8 cellular contexts compared by ENCODE assay signal in genomic region chr16:3878610-3879009, GRCh38. TPM values are rescaled to one million over a fixed set of nuclear protein-coding genes. Genes with fewer than 3 reads are reported as not detected.
A peak's percentile ranks its signal among the peaks of the same experiment; 100 is the strongest.
DNase-seq lines count a peak whose midpoint lies in the region; ATAC-seq and TF ChIP-seq lines count a peak whose summit lies in the region.

No MANE protein-coding gene starts in this region.

- peaks cover 62% of the 10 kb centered on the region for H3K79me2 ChIP-seq in HCT116 (ENCODE audit: insufficient read depth, low read length)

- H4K20me1 ChIP-seq in HCT116 (ENCODE audit: insufficient read depth), result peaks cover 21% of the 10 kb centered on the region; the same call in 1 of the 2 replicates

- no peak for TF ChIP-seq POLR2A in HCT116 (IDR thresholded peaks at IDR 0.05; ENCODE audit: borderline replicate concordance, extremely low read depth, insufficient read depth, insufficient read length)

- no peaks in the 10 kb centered on the region for H3K9me2 ChIP-seq in HCT116 (ENCODE audit: insufficient read depth)

- no peak for ATAC-seq in HCT116
- ATAC-seq in GM18868 (IDR thresholded peaks at IDR 0.05; ENCODE audit: unreplicated experiment), result no peak
- ATAC-seq in HG03045 (IDR thresholded peaks at IDR 0.05; ENCODE audit: unreplicated experiment), result no peak
- no peak for ATAC-seq in GM21515 (IDR thresholded peaks at IDR 0.05; ENCODE audit: unreplicated experiment)

- H3K27me3 ChIP-seq in HCT116 (ENCODE audit: insufficient read depth, low read length) (no peaks in the 10 kb centered on the region), SJSA1 (replicated peaks) (no peaks in the 10 kb centered on the region), skeletal muscle satellite cell (ENCODE audit: control insufficient read depth, insufficient read depth, low read length) (no peaks in the 10 kb centered on the region)

- H3K9ac ChIP-seq in HCT116 (ENCODE audit: low read length) (0 out of 2 replicates have a peak overlapping the region, but pooled peaks have one; percentile 68), skeletal muscle satellite cell (ENCODE audit: low read depth, low read length) (peak overlapping the region; percentile 78)

- no peak for TF ChIP-seq CTCF in HCT116 (IDR thresholded peaks at IDR 0.05 in 2 of 3, conservative IDR thresholded peaks at IDR 0.05 in 1 of 3; ENCODE audit: borderline replicate concordance in 1 of 3, insufficient read depth in 1 of 3, low read depth in 2 of 3, low read length in 2 of 3)
- no peak for TF ChIP-seq CTCF in fibroblast of the aortic adventitia (IDR thresholded peaks at IDR 0.05; ENCODE audit: insufficient read depth, low read length)

- H2AFZ ChIP-seq in HCT116 (ENCODE audit: low read depth, low read length, poor library complexity, severe bottlenecking), result no peak overlapping the region

- CTCF ChIA-PET in HCT116 (lab: Charles Lee), result no interaction called here

- H3K4me2 ChIP-seq in HCT116 (ENCODE audit: low read length) (peak overlapping the region; percentile 95), skeletal muscle satellite cell (ENCODE audit: low read length) (peak overlapping the region; percentile 98)

- no peaks in the 10 kb centered on the region for H3K9me3 ChIP-seq in HCT116 (ENCODE audit: control insufficient read depth in 1 of 2, insufficient read depth in 1 of 2, low read depth in 1 of 2, low read length in 2 of 2)
- H3K9me3 ChIP-seq in SJSA1 (replicated peaks), result peaks cover 7% of the 10 kb centered on the region; the same call in 1 of the 2 replicates
- H3K9me3 ChIP-seq in skeletal muscle satellite cell (replicated peaks; ENCODE audit: low read length), result no peaks in the 10 kb centered on the region

- DNase-seq in HCT116 (ENCODE audit: low read depth, low spot score) (no peak), SJSA1 (ENCODE audit: low read depth in 1 of 2, low spot score in 2 of 2) (no peak), fibroblast of the aortic adventitia (ENCODE audit: low read depth) (peak; percentile 53), NCI-H146 treated with DMSO at 0.1 percent for 48 hours (lab: John Stamatoyannopoulos, UW; ENCODE audit: unreplicated experiment) (no peak)

- RAD21 ChIA-PET in HCT116 (lab: Charles Lee; ENCODE audit: low non-redundant PET in 1 of 2, low total read pairs in 2 of 2, uncharacterized antibody in 2 of 2, unreplicated experiment in 2 of 2), result no interaction called here

- H3K36me3 ChIP-seq in HCT116 (ENCODE audit: control insufficient read depth in 1 of 2, insufficient read depth in 2 of 2, low read length in 2 of 2) (peaks cover 0 to 4% of the 10 kb centered on the region in 2 experiments; a peak in 1 of 4 replicates), SJSA1 (peaks cover 42% of the 10 kb centered on the region), skeletal muscle satellite cell (ENCODE audit: insufficient read depth, low read length) (peaks cover 3% of the 10 kb centered on the region)

- BruUV-seq in HCT116 (replicated peaks; lab: Mats Ljungman, UMichigan), result TSS peak; percentile 50

- H3K4me1 ChIP-seq in HCT116 (ENCODE audit: control insufficient read depth in 1 of 2, insufficient read depth in 2 of 2, low read length in 2 of 2) (peaks cover 10 to 22% of the 10 kb centered on the region in 2 experiments), SJSA1 (replicated peaks) (peaks cover 31% of the 10 kb centered on the region), skeletal muscle satellite cell (ENCODE audit: control insufficient read depth, insufficient read depth, low read length) (peaks cover 23% of the 10 kb centered on the region)

- intact Hi-C loops in HCT116 (cut with micrococcal nuclease), result no loop called here

- H3K4me3 ChIP-seq in HCT116 (replicated peaks in 1 of 2; ENCODE audit: low read depth in 1 of 2, low read length in 2 of 2) (peak overlapping the region; percentile 77 to 85), SJSA1 (peak overlapping the region; percentile 88), fibroblast of the aortic adventitia (ENCODE audit: low read depth, low read length) (peak overlapping the region; percentile 91), skeletal muscle satellite cell (ENCODE audit: low read length) (peak overlapping the region; percentile 92)

- H3K27ac ChIP-seq in HCT116 (ENCODE audit: low read depth, low read length), result no peak overlapping the region
- no peak overlapping the region for H3K27ac ChIP-seq in SJSA1

- no peak for TF ChIP-seq RAD21 in HCT116 (IDR thresholded peaks at IDR 0.05; ENCODE audit: low read depth)

- POLR2A ChIA-PET in HCT116 (lab: Charles Lee), result no interaction called here

TF ChIP-seq in HCT116, 20 proteins besides CTCF, POLR2A, EP300 and RAD21:
- no peak for TF ChIP-seq SRF (IDR thresholded peaks at IDR 0.05; ENCODE audit: low read depth)
- no peak for TF ChIP-seq ELF1 (IDR thresholded peaks at IDR 0.05; ENCODE audit: borderline replicate concordance, low read depth)
- TF ChIP-seq FOSL1 (IDR thresholded peaks at IDR 0.05; ENCODE audit: low read depth), result no peak
- no peak for TF ChIP-seq YY1 (IDR thresholded peaks at IDR 0.05; ENCODE audit: extremely low read depth, insufficient replicate concordance, low read depth, low read length)
- no peak for TF ChIP-seq ZNF274 (IDR thresholded peaks at IDR 0.05; ENCODE audit: low read depth, low read length)
- no peak for TF ChIP-seq ZFX (IDR thresholded peaks at IDR 0.05)
- TF ChIP-seq SP1 (IDR thresholded peaks at IDR 0.05; ENCODE audit: low read depth), result no peak
- TF ChIP-seq, protein P1, sequence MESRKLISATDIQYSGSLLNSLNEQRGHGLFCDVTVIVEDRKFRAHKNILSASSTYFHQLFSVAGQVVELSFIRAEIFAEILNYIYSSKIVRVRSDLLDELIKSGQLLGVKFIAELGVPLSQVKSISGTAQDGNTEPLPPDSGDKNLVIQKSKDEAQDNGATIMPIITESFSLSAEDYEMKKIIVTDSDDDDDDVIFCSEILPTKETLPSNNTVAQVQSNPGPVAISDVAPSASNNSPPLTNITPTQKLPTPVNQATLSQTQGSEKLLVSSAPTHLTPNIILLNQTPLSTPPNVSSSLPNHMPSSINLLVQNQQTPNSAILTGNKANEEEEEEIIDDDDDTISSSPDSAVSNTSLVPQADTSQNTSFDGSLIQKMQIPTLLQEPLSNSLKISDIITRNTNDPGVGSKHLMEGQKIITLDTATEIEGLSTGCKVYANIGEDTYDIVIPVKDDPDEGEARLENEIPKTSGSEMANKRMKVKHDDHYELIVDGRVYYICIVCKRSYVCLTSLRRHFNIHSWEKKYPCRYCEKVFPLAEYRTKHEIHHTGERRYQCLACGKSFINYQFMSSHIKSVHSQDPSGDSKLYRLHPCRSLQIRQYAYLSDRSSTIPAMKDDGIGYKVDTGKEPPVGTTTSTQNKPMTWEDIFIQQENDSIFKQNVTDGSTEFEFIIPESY (IDR thresholded peaks at IDR 0.05; ENCODE audit: extremely low read depth, insufficient replicate concordance, low read length), result no peak
- TF ChIP-seq, protein P2, sequence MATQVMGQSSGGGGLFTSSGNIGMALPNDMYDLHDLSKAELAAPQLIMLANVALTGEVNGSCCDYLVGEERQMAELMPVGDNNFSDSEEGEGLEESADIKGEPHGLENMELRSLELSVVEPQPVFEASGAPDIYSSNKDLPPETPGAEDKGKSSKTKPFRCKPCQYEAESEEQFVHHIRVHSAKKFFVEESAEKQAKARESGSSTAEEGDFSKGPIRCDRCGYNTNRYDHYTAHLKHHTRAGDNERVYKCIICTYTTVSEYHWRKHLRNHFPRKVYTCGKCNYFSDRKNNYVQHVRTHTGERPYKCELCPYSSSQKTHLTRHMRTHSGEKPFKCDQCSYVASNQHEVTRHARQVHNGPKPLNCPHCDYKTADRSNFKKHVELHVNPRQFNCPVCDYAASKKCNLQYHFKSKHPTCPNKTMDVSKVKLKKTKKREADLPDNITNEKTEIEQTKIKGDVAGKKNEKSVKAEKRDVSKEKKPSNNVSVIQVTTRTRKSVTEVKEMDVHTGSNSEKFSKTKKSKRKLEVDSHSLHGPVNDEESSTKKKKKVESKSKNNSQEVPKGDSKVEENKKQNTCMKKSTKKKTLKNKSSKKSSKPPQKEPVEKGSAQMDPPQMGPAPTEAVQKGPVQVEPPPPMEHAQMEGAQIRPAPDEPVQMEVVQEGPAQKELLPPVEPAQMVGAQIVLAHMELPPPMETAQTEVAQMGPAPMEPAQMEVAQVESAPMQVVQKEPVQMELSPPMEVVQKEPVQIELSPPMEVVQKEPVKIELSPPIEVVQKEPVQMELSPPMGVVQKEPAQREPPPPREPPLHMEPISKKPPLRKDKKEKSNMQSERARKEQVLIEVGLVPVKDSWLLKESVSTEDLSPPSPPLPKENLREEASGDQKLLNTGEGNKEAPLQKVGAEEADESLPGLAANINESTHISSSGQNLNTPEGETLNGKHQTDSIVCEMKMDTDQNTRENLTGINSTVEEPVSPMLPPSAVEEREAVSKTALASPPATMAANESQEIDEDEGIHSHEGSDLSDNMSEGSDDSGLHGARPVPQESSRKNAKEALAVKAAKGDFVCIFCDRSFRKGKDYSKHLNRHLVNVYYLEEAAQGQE (IDR thresholded peaks at IDR 0.05; ENCODE audit: low read depth), result no peak
- no peak for TF ChIP-seq SIN3A (IDR thresholded peaks at IDR 0.05; ENCODE audit: low read depth)
- TF ChIP-seq ATF3 (IDR thresholded peaks at IDR 0.05), result no peak
- no peak for TF ChIP-seq CEBPB (IDR thresholded peaks at IDR 0.05; ENCODE audit: low read depth)
- no peak for TF ChIP-seq EZH2 (IDR thresholded peaks at IDR 0.05)
- no peak for TF ChIP-seq MAX (IDR thresholded peaks at IDR 0.05)
- TF ChIP-seq CBX3 (IDR thresholded peaks at IDR 0.05; ENCODE audit: low read depth), result no peak
- TF ChIP-seq EZH2phosphoT487 (IDR thresholded peaks at IDR 0.05; ENCODE audit: borderline replicate concordance), result no peak

RNA-seq across cellular contexts. Expression of gene CREBBP, which starts 1.9 kb away (rescaled TPM):
- total RNA-seq in HCT116 (2021; ENCODE audit: unreplicated experiment) (42.7 TPM), fibroblast of the aortic adventitia (ENCODE audit: low replicate concordance) (26.6 and 31.5 TPM in 2 replicates)
- polyA plus RNA-seq in HCT116 (2012), result 19.0 and 20.5 TPM in 2 replicates
- 6.4 and 16.8 TPM in 2 replicates for total RNA-seq in SJSA1 (2014; rRNA removed; shearing (Covaris generic))
- 10.9 and 11.4 TPM in 2 replicates for total RNA-seq in skeletal muscle satellite cell (2012; rRNA removed)
